ENCODE assay signal across 8 cellular contexts in genomic region chr2:176638167-176639015, GRCh38.
DNase-seq lines count a peak whose midpoint lies in the region; ATAC-seq lines count a peak whose summit lies in the region.

No MANE protein-coding gene starts in this region.

- peak; percentile 19 to 35 for DNase-seq in SHP77 (lab: John Stamatoyannopoulos, UW)
- no peak for DNase-seq in SHP77 treated with DMSO at 0.1 percent for 48 hours (lab: John Stamatoyannopoulos, UW)
- peak; percentile 37 for DNase-seq in NCI-H2081 treated with DMSO at 0.1 percent for 48 hours (lab: John Stamatoyannopoulos, UW)
- DNase-seq in cerebellar cortex (ENCODE audit: low spot score): peak; percentile 30
- peak; percentile 49 for DNase-seq in kidney glomerular epithelial cell (lab: John Stamatoyannopoulos, UW)
- peak in 3 of 4 experiments; percentile 32 to 36 (median 33) for DNase-seq in stimulated activated CD4-positive, alpha-beta T cell treated with anti-CD3 and anti-CD28 coated beads, Interleukin-1b, Interleukin-23, amount 100 ng/mL, for 24 hours (ENCODE audit: low read depth in 4 of 4, low spot score in 1 of 4)

- peak; percentile 75 for ATAC-seq in HG02970 (IDR thresholded peaks at IDR 0.05; ENCODE audit: low FRiP score, unreplicated experiment)
- peak; percentile 46 to 63 for ATAC-seq in activated CD4-positive, CD25-positive, alpha-beta regulatory T cell treated with anti-CD3 and anti-CD28 coated beads, Interleukin-2, amount 50 U/mL, for 24 hours
